In genomic region chr3:11499144-11499543, GRCh38 we compare ENCODE assay signal across 11 cellular contexts.
DNase-seq lines count a peak whose midpoint lies in the region; ATAC-seq and TF ChIP-seq lines count a peak whose summit lies in the region.
"Had no signal": no experiment of that assay in that cellular context is flagged by ENCODE, and none has a peak within 500 bp of the region (broad histone marks: within the 10 kb centered on the region; RNA-seq: fewer than 3 reads in every experiment).

No MANE protein-coding gene starts in this region.

- no peak overlapping the region for H3K27ac Mint-ChIP-seq in neural progenitor cell
- H3K27ac Mint-ChIP-seq: dendritic cell treated with granulocyte-macrophage colony-stimulating factor and Interleukin-4, amounts not matched to agents 40 ng/mL and 50 ng/mL, for 4 days had no signal

- peaks cover 15% of the 10 kb centered on the region for H3F3A ChIP-seq in neural progenitor cell (ENCODE audit: low read depth)

- peak overlapping the region; percentile 33 for H3K4me2 ChIP-seq in skeletal muscle satellite cell (ENCODE audit: low read length)
- H3K4me2 ChIP-seq in neural progenitor cell = no peak overlapping the region

- H3K9me3 ChIP-seq in SJSA1 (replicated peaks) (no peaks in the 10 kb centered on the region), skeletal muscle satellite cell (replicated peaks; ENCODE audit: low read length) (no peaks in the 10 kb centered on the region), neural progenitor cell (ENCODE audit: low read depth) (no peaks in the 10 kb centered on the region)

- peaks cover 4% of the 10 kb centered on the region for H3K9me3 Mint-ChIP-seq in neural progenitor cell

- peak; percentile 91 for DNase-seq in ELR (ENCODE audit: low read depth)
- DNase-seq in SJSA1 (ENCODE audit: low read depth in 1 of 2, low spot score in 2 of 2) = peak in 1 of 2 experiments; percentile 40
- peak; percentile 96 for DNase-seq in fibroblast of the aortic adventitia (ENCODE audit: low read depth)
- DNase-seq in neural progenitor cell (ENCODE audit: low spot score) = no peak
- no peak for DNase-seq in stimulated activated CD4-positive, alpha-beta T cell treated with anti-CD3 and anti-CD28 coated beads, Interleukin-4, amount 100 ng/mL, for 1 hour
- DNase-seq: activated CD8-positive, alpha-beta memory T cell treated with anti-CD3 and anti-CD28 coated beads, Interleukin-2, amount 50 U/mL, for 4 hours; KG1 had no signal

- H3K79me2 ChIP-seq in neural progenitor cell (ENCODE audit: low read depth) = no peaks in the 10 kb centered on the region

- H3K27ac ChIP-seq in SJSA1 = peak overlapping the region; percentile 41
- no peak overlapping the region for H3K27ac ChIP-seq in neural progenitor cell

- H3K4me1 ChIP-seq in SJSA1 (replicated peaks) (peaks cover 18% of the 10 kb centered on the region), skeletal muscle satellite cell (ENCODE audit: control insufficient read depth, insufficient read depth, low read length) (peaks cover 20% of the 10 kb centered on the region), neural progenitor cell (peaks cover 21% of the 10 kb centered on the region)

- H3K36me3 Mint-ChIP-seq in neural progenitor cell = peaks cover 3% of the 10 kb centered on the region

- H3K4me3 ChIP-seq in SJSA1 (no peak overlapping the region), fibroblast of the aortic adventitia (ENCODE audit: low read depth, low read length) (no peak overlapping the region), skeletal muscle satellite cell (ENCODE audit: low read length) (no peak overlapping the region), neural progenitor cell (no peak overlapping the region)

- H4K20me1 ChIP-seq in neural progenitor cell (ENCODE audit: low read depth) = peaks cover 14% of the 10 kb centered on the region

- H3K27me3 ChIP-seq in SJSA1 (replicated peaks) (no peaks in the 10 kb centered on the region), skeletal muscle satellite cell (ENCODE audit: control insufficient read depth, insufficient read depth, low read length) (no peaks in the 10 kb centered on the region), neural progenitor cell (no peaks in the 10 kb centered on the region)

- peaks cover 42% of the 10 kb centered on the region for H3K4me1 Mint-ChIP-seq in neural progenitor cell

- H3K9ac ChIP-seq in skeletal muscle satellite cell (ENCODE audit: low read depth, low read length) = no peak overlapping the region
- no peak overlapping the region for H3K9ac ChIP-seq in neural progenitor cell

- H3K36me3 ChIP-seq in SJSA1 = no peaks in the 10 kb centered on the region
- no peaks in the 10 kb centered on the region for H3K36me3 ChIP-seq in skeletal muscle satellite cell (ENCODE audit: insufficient read depth, low read length)
- no peaks in the 10 kb centered on the region for H3K36me3 ChIP-seq in neural progenitor cell

- no peaks in the 10 kb centered on the region for H3K27me3 Mint-ChIP-seq in neural progenitor cell (ENCODE audit: insufficient read depth, low read depth)
- H3K27me3 Mint-ChIP-seq: dendritic cell treated with granulocyte-macrophage colony-stimulating factor and Interleukin-4, amounts not matched to agents 40 ng/mL and 50 ng/mL, for 4 days had no signal

- TF ChIP-seq CTCF in fibroblast of the aortic adventitia (IDR thresholded peaks at IDR 0.05; ENCODE audit: insufficient read depth, low read length) (no peak), neural progenitor cell (IDR thresholded peaks at IDR 0.05) (no peak)

- ATAC-seq in GM19395 (IDR thresholded peaks at IDR 0.05; ENCODE audit: unreplicated experiment) = no peak
- ATAC-seq in GM19023 (IDR thresholded peaks at IDR 0.05; ENCODE audit: unreplicated experiment) = no peak

- H3K4me3 Mint-ChIP-seq in neural progenitor cell = no peak overlapping the region
- H3K4me3 Mint-ChIP-seq: dendritic cell treated with granulocyte-macrophage colony-stimulating factor and Interleukin-4, amounts not matched to agents 40 ng/mL and 50 ng/mL, for 4 days had no signal

- H2AFZ ChIP-seq in neural progenitor cell (replicated peaks) = no peak overlapping the region

Comparison
In these comparisons a context has a peak if more than half of its experiments do, and no peak if none do; other contexts are left out.
1. DNase-seq: peak in ELR (single experiment) and fibroblast of the aortic adventitia (single experiment); none in neural progenitor cell (single experiment) and stimulated activated CD4-positive, alpha-beta T cell treated with anti-CD3 and anti-CD28 coated beads, Interleukin-4, amount 100 ng/mL, for 1 hour (single experiment).